In genomic region chr20:63587781-63588591, GRCh38 we compare ENCODE assay signal across 2 cellular contexts.
TF ChIP-seq lines count a peak whose summit lies in the region.

No MANE protein-coding gene starts in this region.

TF ChIP-seq in IMR-90, 13 proteins besides CTCF, POLR2A, EP300 and RAD21:
- TF ChIP-seq NFE2L2 (IDR thresholded peaks at IDR 0.05; ENCODE audit: low read depth, low read length) (no peak), FOS (IDR thresholded peaks at IDR 0.05; ENCODE audit: low read depth, low read length) (no peak), CEBPB (IDR thresholded peaks at IDR 0.05; ENCODE audit: low read depth, low read length) (no peak), BHLHE40 (IDR thresholded peaks at IDR 0.05; ENCODE audit: low read depth, low read length) (no peak), SMC3 (IDR thresholded peaks at IDR 0.05; ENCODE audit: low read depth, low read length) (no peak), MXI1 (IDR thresholded peaks at IDR 0.05; ENCODE audit: borderline replicate concordance, low read depth, low read length) (no peak), MAZ (IDR thresholded peaks at IDR 0.05; ENCODE audit: borderline replicate concordance, low read depth, low read length) (no peak), USF2 (IDR thresholded peaks at IDR 0.05; ENCODE audit: low read depth, low read length) (no peak), RCOR1 (IDR thresholded peaks at IDR 0.05; ENCODE audit: insufficient replicate concordance, low read length) (no peak), CHD1 (IDR thresholded peaks at IDR 0.05; ENCODE audit: low read depth, low read length) (no peak), ELK1 (IDR thresholded peaks at IDR 0.05; ENCODE audit: borderline replicate concordance, low read depth, low read length) (no peak), RFX5 (IDR thresholded peaks at IDR 0.05; ENCODE audit: low read depth, low read length) (no peak), MAFK (IDR thresholded peaks at IDR 0.05; ENCODE audit: low read depth, low read length) (no peak)

TF ChIP-seq in K562, 482 proteins besides CTCF, POLR2A, EP300 and RAD21:
- no peak for TF ChIP-seq ATF2 (CRISPR knock-in tag; IDR thresholded peaks at IDR 0.05)
- no peak for TF ChIP-seq E2F6 (IDR thresholded peaks at IDR 0.05; ENCODE audit: borderline replicate concordance in 1 of 2, extremely low read depth in 1 of 2, insufficient read depth in 1 of 2, insufficient read length in 1 of 2, low read depth in 1 of 2, low read length in 1 of 2, poor library complexity in 1 of 2, severe bottlenecking in 1 of 2)
- TF ChIP-seq IFI16 (CRISPR knock-in tag; IDR thresholded peaks at IDR 0.05): no peak
- TF ChIP-seq RNF219 (CRISPR knock-in tag; IDR thresholded peaks at IDR 0.05): no peak
- TF ChIP-seq HMBOX1 (IDR thresholded peaks at IDR 0.05): no peak
- TF ChIP-seq CHD4 (IDR thresholded peaks at IDR 0.05; ENCODE audit: insufficient read depth, insufficient replicate concordance, low read depth, low read length, poor library complexity, severe bottlenecking): no peak
- no peak for TF ChIP-seq GTF2A2 (tag; IDR thresholded peaks at IDR 0.05)
- no peak for TF ChIP-seq BRD9 (IDR thresholded peaks at IDR 0.05; ENCODE audit: low read depth, partially characterized antibody)
- TF ChIP-seq ZNF77 (CRISPR knock-in tag; IDR thresholded peaks at IDR 0.05): no peak
- TF ChIP-seq DNMT1 (IDR thresholded peaks at IDR 0.05): no peak
- no peak for TF ChIP-seq UBTF (IDR thresholded peaks at IDR 0.05; ENCODE audit: borderline replicate concordance in 1 of 2, low read depth in 2 of 2, low read length in 2 of 2)
- TF ChIP-seq NR2F6 (CRISPR knock-in tag; IDR thresholded peaks at IDR 0.05): no peak
- TF ChIP-seq ZNF740 (CRISPR knock-in tag; IDR thresholded peaks at IDR 0.05): no peak
- TF ChIP-seq ZNF740 (tag; IDR thresholded peaks at IDR 0.05): no peak
